Comparison of ENCODE assay signal across 8 cellular contexts in genomic region chr12:31353730-31354708, GRCh38. TPM values are rescaled to one million over a fixed set of nuclear protein-coding genes. Genes with fewer than 3 reads are reported as not detected.
A peak's percentile ranks its signal among the peaks of the same experiment; 100 is the strongest.
DNase-seq lines count a peak whose midpoint lies in the region; ATAC-seq and TF ChIP-seq lines count a peak whose summit lies in the region.

No MANE protein-coding gene starts in this region.

- H3K9me2 ChIP-seq in GM23248 (ENCODE audit: insufficient read depth): no peaks in the 10 kb centered on the region

- in situ Hi-C loops in GM23248 (cut with MboI): no loop called here
- in situ Hi-C loops in astrocyte of the spinal cord (cut with HindIII; ENCODE audit: low sequenced_read_pairs): no loop called here

- no peaks in the 10 kb centered on the region for H3K9me3 ChIP-seq in GM23248 (ENCODE audit: low read depth)
- H3K9me3 ChIP-seq in neural progenitor cell (ENCODE audit: low read depth): no peaks in the 10 kb centered on the region

- H3K9me3 Mint-ChIP-seq in neural progenitor cell: no peaks in the 10 kb centered on the region

- no peak overlapping the region for H3K4me3 ChIP-seq in GM23248
- no peak overlapping the region for H3K4me3 ChIP-seq in astrocyte of the spinal cord (ENCODE audit: low read depth, low read length)
- H3K4me3 ChIP-seq in neural progenitor cell: peak overlapping the region; percentile 16

- no peak overlapping the region for H3K4me3 Mint-ChIP-seq in neural progenitor cell

- TF ChIP-seq CTCF in astrocyte of the spinal cord (IDR thresholded peaks at IDR 0.05; ENCODE audit: low read depth, low read length) (no peak), neural progenitor cell (IDR thresholded peaks at IDR 0.05) (no peak)

- H3K4me1 ChIP-seq in GM23248 (ENCODE audit: insufficient read depth) (no peaks in the 10 kb centered on the region), neural progenitor cell (peaks cover 26% of the 10 kb centered on the region)

- no peaks in the 10 kb centered on the region for H3K79me2 ChIP-seq in GM23248 (ENCODE audit: insufficient read depth)
- H3K79me2 ChIP-seq in neural progenitor cell (ENCODE audit: low read depth): no peaks in the 10 kb centered on the region

- H3K9ac ChIP-seq in GM23248: no peak overlapping the region
- H3K9ac ChIP-seq in neural progenitor cell: no peak overlapping the region

- H3K4me1 Mint-ChIP-seq in neural progenitor cell: peaks cover 20% of the 10 kb centered on the region

- DNase-seq in GM23248 (no peak), NCI-H2081 treated with DMSO at 0.1 percent for 48 hours (lab: John Stamatoyannopoulos, UW) (peak; percentile 49), astrocyte of the spinal cord (ENCODE audit: low read depth, low spot score) (peak; percentile 6), neural progenitor cell (ENCODE audit: low spot score) (peak; percentile 86), SW480 (ENCODE audit: low spot score) (no peak)
- DNase-seq in activated CD4-positive, alpha-beta T cell treated with anti-CD3 and anti-CD28 coated beads, Interleukin-2, amount 50 U/mL, for 4 hours: no peak

- ATAC-seq in HG02763 (IDR thresholded peaks at IDR 0.05; ENCODE audit: unreplicated experiment) (no peak), GM18909 (IDR thresholded peaks at IDR 0.05; ENCODE audit: poor library complexity, unreplicated experiment) (no peak)

- H3K4me2 ChIP-seq in GM23248 (ENCODE audit: unreplicated experiment) (no peak overlapping the region), neural progenitor cell (peak overlapping the region; percentile 60)

- no peaks in the 10 kb centered on the region for H3K36me3 ChIP-seq in GM23248 (ENCODE audit: low read depth)
- H3K36me3 ChIP-seq in neural progenitor cell: no peaks in the 10 kb centered on the region

- no peaks in the 10 kb centered on the region for H3K36me3 Mint-ChIP-seq in neural progenitor cell

- H2AFZ ChIP-seq in GM23248 (peak overlapping the region; percentile 19; the same call in 1 of the 2 replicates), neural progenitor cell (replicated peaks) (no peak overlapping the region)

- H3K27me3 Mint-ChIP-seq in neural progenitor cell (ENCODE audit: insufficient read depth, low read depth): no peaks in the 10 kb centered on the region

- 0 out of 2 replicates have a peak, but pooled peaks cover 7% of the 10 kb centered on the region for H3K27me3 ChIP-seq in GM23248 (replicated peaks; ENCODE audit: insufficient read depth)
- H3K27me3 ChIP-seq in neural progenitor cell: no peaks in the 10 kb centered on the region

- peak overlapping the region; percentile 86 for H3K27ac Mint-ChIP-seq in neural progenitor cell

- no peak overlapping the region for H3K27ac ChIP-seq in GM23248
- H3K27ac ChIP-seq in neural progenitor cell: peak overlapping the region; percentile 93

- H3F3A ChIP-seq in GM23248 (ENCODE audit: insufficient read depth) (no peaks in the 10 kb centered on the region), neural progenitor cell (ENCODE audit: low read depth) (peaks cover 40% of the 10 kb centered on the region)

- 31 to 32% methylated on average over 12 of the region's 12 CpGs for WGBS in GM23248 (ENCODE audit: low coverage in 1 of 2, low lambda C conversion rate in 2 of 2, missing lambda C conversion rate in 2 of 2), 2 experiments

- H4K20me1 ChIP-seq in GM23248 (ENCODE audit: insufficient read depth) (no peaks in the 10 kb centered on the region), neural progenitor cell (ENCODE audit: low read depth) (no peaks in the 10 kb centered on the region)

RNA-seq across cellular contexts. Expression of gene SINHCAF, which starts 28.1 kb away (rescaled TPM):
- total RNA-seq in GM23248 (2014; rRNA removed; shearing (Covaris generic)): 8.7 and 10.4 TPM in 2 replicates
- 14.4 and 14.7 TPM in 2 replicates for polyA plus RNA-seq in GM23248 (2016; fragmentation: Nextera tagmentation; extraction: Ambion mirVana)
- total RNA-seq in neural progenitor cell (ENCODE audit: low replicate concordance): 432 and 1,260 TPM in 2 replicates

Comparison
In these comparisons a context has a peak if more than half of its experiments do, and no peak if none do; other contexts are left out.
1. DNase-seq: peak in NCI-H2081 treated with DMSO at 0.1 percent for 48 hours (single experiment), astrocyte of the spinal cord (single experiment) and neural progenitor cell (single experiment); none in GM23248 (single experiment), activated CD4-positive, alpha-beta T cell treated with anti-CD3 and anti-CD28 coated beads, Interleukin-2, amount 50 U/mL, for 4 hours (0 of 2) and SW480 (single experiment).
2. RNA of gene SINHCAF, which starts 28.1 kb away (total RNA-seq): 432 to 1,260 TPM in neural progenitor cell; 8.7 to 10.4 TPM in GM23248; every median in the first group is over 10 times any median in the second.